ENCODE assay signal across 16 cellular contexts in the genomic region with DNA sequence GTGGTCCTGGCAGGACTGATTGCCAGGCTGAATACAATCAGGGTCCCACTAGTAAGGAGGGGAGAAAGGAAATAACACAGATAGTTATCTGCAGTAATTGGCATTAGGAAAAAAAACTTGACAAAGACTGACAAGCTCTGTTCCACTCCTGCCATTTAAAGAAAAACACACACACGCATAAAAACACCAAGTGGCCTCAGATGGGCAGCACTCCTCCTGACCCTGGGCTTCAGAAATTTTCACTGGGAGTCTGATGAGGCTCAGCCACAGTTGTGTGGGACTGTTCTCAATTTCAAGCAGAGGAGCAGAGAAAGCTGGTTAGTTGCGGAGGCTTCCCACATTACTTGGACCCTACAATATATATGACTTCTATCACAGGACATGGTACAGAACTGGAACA.
DNase-seq lines count a peak whose midpoint lies in the region; ATAC-seq, FAIRE-seq and TF ChIP-seq lines count a peak whose summit lies in the region.
"Had no signal": no experiment of that assay in that cellular context is flagged by ENCODE, and none has a peak within 500 bp of the region (broad histone marks: within the 10 kb centered on the region; RNA-seq: fewer than 3 reads in every experiment).

No MANE protein-coding gene starts in this region.

- H3K4me3 Mint-ChIP-seq in GM23338 (no peak overlapping the region), chondrocyte (ENCODE audit: unreplicated experiment) (no peak overlapping the region), mesothelial cell of epicardium (no peak overlapping the region)
- H3K4me3 Mint-ChIP-seq: B cell had no signal

- peaks cover 39% of the 10 kb centered on the region for H3K79me2 ChIP-seq in GM23338 (replicated peaks; ENCODE audit: insufficient read depth)

- H3K36me3 Mint-ChIP-seq in GM23338 (ENCODE audit: low read depth) (peaks cover 24% of the 10 kb centered on the region), chondrocyte (ENCODE audit: low read depth) (peaks cover 46% of the 10 kb centered on the region), mesothelial cell of epicardium (peaks cover 31% of the 10 kb centered on the region)

- H3K27me3 ChIP-seq in GM23338 (ENCODE audit: insufficient read depth) = no peaks in the 10 kb centered on the region
- no peaks in the 10 kb centered on the region for H3K27me3 ChIP-seq in dorsolateral prefrontal cortex
- H3K27me3 ChIP-seq: left lung, Peyer's patch had no signal

- peaks cover 33% of the 10 kb centered on the region for H4K20me1 ChIP-seq in GM23338 (replicated peaks; ENCODE audit: insufficient read depth)

- intact Hi-C loops in dorsolateral prefrontal cortex (cut with DNase I) = no loop called here

- no peaks in the 10 kb centered on the region for H3K9me2 ChIP-seq in GM23338 (ENCODE audit: insufficient read depth)

- POLR2A ChIA-PET in A549 (lab: Yijun Ruan, JAX) = interaction anchor here (1.0 to 6.1 kb wide), 2 partner anchors 11 to 14 kb away, joined by 5 to 29 read pairs; no protein-coding TSS in a partner anchor

- no peaks in the 10 kb centered on the region for H3K9me3 ChIP-seq in A549
- H3K9me3 ChIP-seq: left lung, Peyer's patch had no signal

- H3K27ac Mint-ChIP-seq in GM23338 (no peak overlapping the region), chondrocyte (ENCODE audit: unreplicated experiment) (peak overlapping the region; percentile 6), mesothelial cell of epicardium (peak overlapping the region; percentile 65)

- no peak for TF ChIP-seq CTCF in A549 (IDR thresholded peaks at IDR 0.05)
- TF ChIP-seq CTCF in GM23338 (conservative IDR thresholded peaks at IDR 0.05; ENCODE audit: low read depth in 2 of 2) = no peak
- TF ChIP-seq CTCF in chondrocyte (IDR thresholded peaks at IDR 0.05) = no peak
- TF ChIP-seq CTCF in mesothelial cell of epicardium (IDR thresholded peaks at IDR 0.05; ENCODE audit: unreplicated experiment) = no peak
- TF ChIP-seq CTCF in dorsolateral prefrontal cortex (IDR thresholded peaks at IDR 0.05 in 54 of 56, conservative IDR thresholded peaks at IDR 0.05 in 2 of 56; ENCODE audit: low read depth in 1 of 56, partially characterized antibody in 56 of 56) = no peak

- no peak overlapping the region for H3K4me2 ChIP-seq in A549
- H3K4me2 ChIP-seq in GM23338 = no peak overlapping the region

- WGBS in A549 (ENCODE audit: missing lambda C conversion rate) = 94% methylated on average over 2 of the region's 2 CpGs

- no peak for DNase-seq in A549 (ENCODE audit: low read depth in 1 of 2, low spot score in 1 of 2)
- no peak for DNase-seq in GM23338 (ENCODE audit: low spot score)
- no peak for DNase-seq in chondrocyte (ENCODE audit: low spot score)
- no peak for DNase-seq in mesothelial cell of epicardium (ENCODE audit: low spot score in 2 of 2, unreplicated experiment in 2 of 2)
- DNase-seq in NCI-H1436 treated with DMSO at 0.1 percent for 48 hours (lab: John Stamatoyannopoulos, UW) = no peak
- DNase-seq in dorsolateral prefrontal cortex = no peak
- no peak for DNase-seq in DMS153 treated with DMSO at 0.1 percent for 48 hours (lab: John Stamatoyannopoulos, UW; ENCODE audit: unreplicated experiment)
- DNase-seq: left lung, NCI-H1417 treated with DMSO at 0.1 percent for 48 hours, NCI-H446, Peyer's patch, small intestine had no signal

- TF ChIP-seq EP300 in A549 (IDR thresholded peaks at IDR 0.05) = no peak

- no peak overlapping the region for H2AFZ ChIP-seq in GM23338

- H3K4me1 ChIP-seq in A549 = peaks cover 14% of the 10 kb centered on the region; the same call in 2 of the 3 replicates
- no peaks in the 10 kb centered on the region for H3K4me1 ChIP-seq in GM23338 (ENCODE audit: insufficient read depth)

- ATAC-seq in A549 = peak; percentile 46 to 63; a peak in 5 of 6 replicates
- peak; percentile 55 for ATAC-seq in GM23338
- no peak for ATAC-seq in GM21717 (IDR thresholded peaks at IDR 0.05; ENCODE audit: unreplicated experiment)
- ATAC-seq: activated CD4-positive, CD25-positive, alpha-beta regulatory T cell treated with anti-CD3 and anti-CD28 coated beads, Interleukin-2, amount 50 U/mL, for 24 hours; left lung had no signal

- peaks cover 4% of the 10 kb centered on the region; the same call in 1 of the 2 replicates for H3F3A ChIP-seq in GM23338 (replicated peaks; ENCODE audit: low read depth)

- H3K27me3 Mint-ChIP-seq in GM23338 (ENCODE audit: insufficient read depth, low read depth, poor library complexity) (peaks cover 19% of the 10 kb centered on the region), chondrocyte (ENCODE audit: low read depth) (no peaks in the 10 kb centered on the region), mesothelial cell of epicardium (ENCODE audit: low read depth) (no peaks in the 10 kb centered on the region)
- H3K27me3 Mint-ChIP-seq: B cell had no signal

- peaks cover 14% of the 10 kb centered on the region; the same call in 2 of the 3 replicates for H3K4me1 Mint-ChIP-seq in GM23338
- H3K4me1 Mint-ChIP-seq in chondrocyte (ENCODE audit: low read depth) = peaks cover 46% of the 10 kb centered on the region
- H3K4me1 Mint-ChIP-seq in mesothelial cell of epicardium = peaks cover 22% of the 10 kb centered on the region

- H3K36me3 ChIP-seq in GM23338 (ENCODE audit: insufficient read depth) = peaks cover 10% of the 10 kb centered on the region

- H3K27ac ChIP-seq in A549 (no peak overlapping the region), GM23338 (ENCODE audit: low read depth) (peak overlapping the region; percentile 6; the same call in 1 of the 2 replicates), dorsolateral prefrontal cortex (peak overlapping the region in 15 of 59 donors; percentile 5 to 53 (median 23))

- H3K9me3 Mint-ChIP-seq in GM23338 (no peaks in the 10 kb centered on the region; the same call in 2 of the 3 replicates), chondrocyte (ENCODE audit: low read depth) (peaks cover 2% of the 10 kb centered on the region), mesothelial cell of epicardium (no peaks in the 10 kb centered on the region)

- H3K4me3 ChIP-seq in A549 (no peak overlapping the region), GM23338 (no peak overlapping the region), dorsolateral prefrontal cortex (no peak overlapping the region)
- H3K4me3 ChIP-seq: left lung, Peyer's patch had no signal

- TF ChIP-seq POLR2A in A549 (IDR thresholded peaks at IDR 0.05; ENCODE audit: low read length) = no peak

- CTCF ChIA-PET in A549 (lab: Yijun Ruan, JAX) = interaction anchor here (1.0 to 1.6 kb wide), 7 partner anchors 9 to 168 kb away, joined by 3 to 4 read pairs (median 3); no protein-coding TSS in a partner anchor

- no peak for TF ChIP-seq RAD21 in A549 (conservative IDR thresholded peaks at IDR 0.05 in 1 of 2, IDR thresholded peaks at IDR 0.05 in 1 of 2)

- FAIRE-seq in A549 (lab: Jason Lieb, UNC) = no peak
- FAIRE-seq: colon, small intestine had no signal

TF ChIP-seq in A549, 52 proteins besides CTCF, POLR2A, EP300 and RAD21:
- TF ChIP-seq MYC (IDR thresholded peaks at IDR 0.05; ENCODE audit: borderline replicate concordance, low read length) (no peak), RARB (CRISPR knock-in tag; IDR thresholded peaks at IDR 0.05) (no peak), ZFP36 (IDR thresholded peaks at IDR 0.05; ENCODE audit: borderline replicate concordance, partially characterized antibody) (no peak)
- TF ChIP-seq, protein P1, sequence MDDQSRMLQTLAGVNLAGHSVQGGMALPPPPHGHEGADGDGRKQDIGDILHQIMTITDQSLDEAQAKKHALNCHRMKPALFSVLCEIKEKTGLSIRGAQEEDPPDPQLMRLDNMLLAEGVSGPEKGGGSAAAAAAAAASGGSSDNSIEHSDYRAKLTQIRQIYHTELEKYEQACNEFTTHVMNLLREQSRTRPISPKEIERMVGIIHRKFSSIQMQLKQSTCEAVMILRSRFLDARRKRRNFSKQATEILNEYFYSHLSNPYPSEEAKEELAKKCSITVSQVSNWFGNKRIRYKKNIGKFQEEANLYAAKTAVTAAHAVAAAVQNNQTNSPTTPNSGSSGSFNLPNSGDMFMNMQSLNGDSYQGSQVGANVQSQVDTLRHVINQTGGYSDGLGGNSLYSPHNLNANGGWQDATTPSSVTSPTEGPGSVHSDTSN (IDR thresholded peaks at IDR 0.05) = 0 out of 2 replicates have a peak, but pooled peaks have one; percentile 24
